ENCODE assay signal across 8 cellular contexts in genomic region chr1:40783001-40783905, GRCh38. TPM values are rescaled to one million over a fixed set of nuclear protein-coding genes. Genes with fewer than 3 reads are reported as not detected.
DNase-seq lines count a peak whose midpoint lies in the region; ATAC-seq and TF ChIP-seq lines count a peak whose summit lies in the region.

KCNQ4 (plus strand) TSS chr1:40783787; CDS start chr1:40784094, 307 bp downstream.

- H3K4me1 Mint-ChIP-seq in naive B cell = peaks cover 16 to 26% (median 19%) of the 10 kb centered on the region in 3 donors

- peak within 1 kb of the TSS; percentile 74 to 92 (median 87) for H3K4me3 Mint-ChIP-seq in naive B cell

- no peak for TF ChIP-seq POLR2A in erythroblast (IDR thresholded peaks at IDR 0.05; ENCODE audit: low read length)

- H3K4me3 ChIP-seq in BLaER1 (peak within 1 kb of the TSS; percentile 72), HFF-Myc (replicated peaks; ENCODE audit: low read depth, low read length) (peak within 1 kb of the TSS; percentile 30), aorta (ENCODE audit: low read length in 2 of 2) (peak within 1 kb of the TSS; percentile 58 to 76)

- H3K4me2 ChIP-seq in BLaER1 = peak within 1 kb of the TSS; percentile 99

- H3K27me3 Mint-ChIP-seq in naive B cell = peaks cover 7 to 54% (median 49%) of the 10 kb centered on the region in 3 donors

- H4K20me1 ChIP-seq in BLaER1 = peaks cover 21% of the 10 kb centered on the region; the same call in 1 of the 2 replicates

- H3K9ac ChIP-seq in BLaER1 = peak within 1 kb of the TSS; percentile 72

- H3K9me3 ChIP-seq in BLaER1 (no peaks in the 10 kb centered on the region), aorta (ENCODE audit: control insufficient read depth, low read length) (no peaks in the 10 kb centered on the region)

- DNase-seq in HFF-Myc (ENCODE audit: extremely low read depth, low read depth) (no peak), erythroblast (lab: John Stamatoyannopoulos, UW) (peak; percentile 56 to 73), naive B cell (peak; percentile 25), aorta (peak; percentile 69 to 90), hepatic stellate cell (ENCODE audit: low spot score) (no peak)
- peak; percentile 41 for DNase-seq in activated CD4-positive, alpha-beta T cell treated with anti-CD3 and anti-CD28 coated beads for 48 hours

- no peaks in the 10 kb centered on the region for H3K9me3 Mint-ChIP-seq in naive B cell

- peaks cover 4 to 6% of the 10 kb centered on the region in 2 donors for H3K36me3 Mint-ChIP-seq in naive B cell

- peak within 1 kb of the TSS in 4 of 6 donors; percentile 38 to 91 (median 62) for H3K27ac Mint-ChIP-seq in naive B cell

- H3K4me1 ChIP-seq in BLaER1 (peaks cover 35% of the 10 kb centered on the region), aorta (ENCODE audit: control insufficient read depth in 1 of 2, insufficient read depth in 2 of 2, low read length in 2 of 2) (peaks cover 0 to 1% of the 10 kb centered on the region in 2 donors)

- no peaks in the 10 kb centered on the region for H3K36me3 ChIP-seq in BLaER1
- no peaks in the 10 kb centered on the region for H3K36me3 ChIP-seq in aorta (ENCODE audit: control insufficient read depth in 1 of 2, insufficient read depth in 2 of 2, low read length in 1 of 2)

- 3 to 4% methylated on average over 57 to 73 of the region's 73 CpGs for WGBS in aorta, 2 donors

- intact Hi-C loops in aorta (cut with DNase I) = loop anchor here in 1 of 2 donors (5.0 kb wide), 1 partner anchor 39 kb away; no protein-coding TSS in a partner anchor

- ATAC-seq in naive B cell (ENCODE audit: low read depth in 2 of 2) (peak; percentile 77 to 79), aorta (ENCODE audit: low FRiP score) (peak; percentile 59), HG02642 (IDR thresholded peaks at IDR 0.05; ENCODE audit: poor library complexity, unreplicated experiment) (no peak)

- no peak for TF ChIP-seq CTCF in HFF-Myc (IDR thresholded peaks at IDR 0.05; ENCODE audit: low read depth, low read length, missing control alignments)

- H3K27me3 ChIP-seq in BLaER1 (peaks cover 53% of the 10 kb centered on the region), aorta (ENCODE audit: control insufficient read depth in 1 of 2, insufficient read depth in 2 of 2, low read length in 1 of 2) (no peaks in the 10 kb centered on the region)

- H3K27ac ChIP-seq in BLaER1 = peak within 1 kb of the TSS; percentile 71
- H3K27ac ChIP-seq in aorta (ENCODE audit: low read depth in 1 of 2, low read length in 2 of 2) = peak within 1 kb of the TSS; percentile 31 to 61

RNA-seq across cellular contexts. Expression of gene KCNQ4, which starts in this region (rescaled TPM):
- polyA plus RNA-seq in naive B cell (ENCODE audit: low read depth in 6 of 6) = under 1 TPM in 1 of 6 donors, not detected in 5; 0.11 TPM
- total RNA-seq in aorta = 1 to 10 TPM; 7.2 to 8.7 TPM
- 10 to 100 TPM in 1 of 2 donors, under 1 TPM in 1; 0.88 to 10.0 TPM for polyA plus RNA-seq in aorta

Comparison
In these comparisons a context has a peak if more than half of its experiments do, and no peak if none do; other contexts are left out.
1. Peak in DNase-seq and ATAC-seq in naive B cell; RNA of the gene not detected or under 1 TPM.
2. DNase-seq: peak in activated CD4-positive, alpha-beta T cell treated with anti-CD3 and anti-CD28 coated beads for 48 hours (single experiment), erythroblast (2 of 2) and aorta (2 of 2); none in HFF-Myc (single experiment) and hepatic stellate cell (single experiment).
3. Peak in every context shown above with its lines, with median percentiles within 50 percentile points of each other: H3K4me3 ChIP-seq.